Comparison of ENCODE assay signal across 17 cellular contexts in genomic region chr7:87354749-87355148, GRCh38. TPM values are rescaled to one million over a fixed set of nuclear protein-coding genes. Genes with fewer than 3 reads are reported as not detected.
DNase-seq lines count a peak whose midpoint lies in the region; ATAC-seq and TF ChIP-seq lines count a peak whose summit lies in the region.
"Had no signal": no experiment of that assay in that cellular context is flagged by ENCODE, and none has a peak within 500 bp of the region (broad histone marks: within the 10 kb centered on the region; RNA-seq: fewer than 3 reads in every experiment).

No MANE protein-coding gene starts in this region.

- no peaks in the 10 kb centered on the region for H3K4me1 ChIP-seq in breast epithelium
- H3K4me1 ChIP-seq in tibial nerve, result no peaks in the 10 kb centered on the region
- H3K4me1 ChIP-seq: colonic mucosa, heart right ventricle had no signal

- H3K27me3 Mint-ChIP-seq in MCF 10A (ENCODE audit: insufficient read depth, unreplicated experiment), result no peaks in the 10 kb centered on the region

- H3K27me3 ChIP-seq in breast epithelium, result no peaks in the 10 kb centered on the region
- no peaks in the 10 kb centered on the region for H3K27me3 ChIP-seq in tibial nerve
- H3K27me3 ChIP-seq: colonic mucosa, heart right ventricle had no signal

- peaks cover 0 to 20% of the 10 kb centered on the region in 2 donors for H3K9me3 ChIP-seq in breast epithelium
- H3K9me3 ChIP-seq in tibial nerve, result peaks cover 0 to 16% (median 0%) of the 10 kb centered on the region in 4 donors
- H3K9me3 ChIP-seq: colonic mucosa had no signal

- intact Hi-C loops in MCF 10A (cut with micrococcal nuclease), result loop anchor here (5.0 kb wide), 1 partner anchor 37 kb away; no protein-coding TSS in a partner anchor
- intact Hi-C loops in breast epithelium (cut with DNase I; ENCODE audit: low total_unique reads), result no loop called here

- WGBS in tibial nerve, 2 donors, result 89 to 90% methylated on average over 3 of the region's 3 CpGs

- no peaks in the 10 kb centered on the region for H3K9me3 Mint-ChIP-seq in MCF 10A (ENCODE audit: unreplicated experiment)

- TF ChIP-seq CTCF in MCF 10A (IDR thresholded peaks at IDR 0.05; ENCODE audit: unreplicated experiment), result no peak
- TF ChIP-seq CTCF in breast epithelium (IDR thresholded peaks at IDR 0.05), result no peak
- TF ChIP-seq CTCF in tibial nerve (IDR thresholded peaks at IDR 0.05), result no peak
- TF ChIP-seq CTCF in GM10266 (IDR thresholded peaks at IDR 0.05; ENCODE audit: control insufficient read depth, insufficient read depth, low read depth, missing control alignments), result no peak

- POLR2A ChIA-PET in MCF 10A (lab: Yijun Ruan, JAX), result interaction anchor here (0.7 to 3.6 kb wide), 3 partner anchors 9 to 38 kb away, joined by 3 to 31 read pairs (median 3); partner anchors contain the start of gene CROT

- no peak for ATAC-seq in GM21528 (IDR thresholded peaks at IDR 0.05; ENCODE audit: low FRiP score, unreplicated experiment)
- ATAC-seq: heart right ventricle, mucosa of descending colon had no signal

- H3K4me3 ChIP-seq in breast epithelium (no peak overlapping the region), tibial nerve (no peak overlapping the region)
- H3K4me3 ChIP-seq: colonic mucosa, heart right ventricle, mucosa of descending colon had no signal

- BruUV-seq in MCF 10A (replicated peaks; lab: Mats Ljungman, UMichigan), result no TSS peak

- peaks cover 14% of the 10 kb centered on the region for H3K4me1 Mint-ChIP-seq in MCF 10A (ENCODE audit: insufficient read depth, unreplicated experiment)

- H3K36me3 ChIP-seq in breast epithelium (no peaks in the 10 kb centered on the region), tibial nerve (peaks cover 0 to 83% (median 9%) of the 10 kb centered on the region in 3 donors)
- H3K36me3 ChIP-seq: colonic mucosa had no signal

- H3K27ac ChIP-seq in breast epithelium (no peak overlapping the region), tibial nerve (no peak overlapping the region)
- H3K27ac ChIP-seq: colonic mucosa, heart right ventricle, WERI-Rb-1 had no signal

- TF ChIP-seq EP300 in tibial nerve (IDR thresholded peaks at IDR 0.05), result no peak

- DNase-seq in MCF 10A (ENCODE audit: unreplicated experiment), result peak; percentile 45
- DNase-seq in breast epithelium (ENCODE audit: low spot score in 2 of 2), result no peak
- peak; percentile 4 to 17 for DNase-seq in Kasumi-1 (lab: John Stamatoyannopoulos, UW)
- peak; percentile 8 for DNase-seq in astrocyte of the hippocampus (ENCODE audit: low read depth, low spot score)
- no peak for DNase-seq in tibial nerve (ENCODE audit: low spot score in 2 of 2)
- DNase-seq in GM10266 (ENCODE audit: extremely low spot score), result no peak
- DNase-seq in kidney glomerular epithelial cell (lab: John Stamatoyannopoulos, UW), result no peak
- DNase-seq: amygdala; C1 segment of cervical spinal cord; colonic mucosa; DMS79 treated with DMSO at 0.1 percent for 48 hours; heart right ventricle; mucosa of descending colon; NCI-H2107; stimulated activated naive CD4-positive, alpha-beta T cell; WERI-Rb-1 had no signal

- H3K27ac Mint-ChIP-seq in MCF 10A (ENCODE audit: low read depth, unreplicated experiment), result no peak overlapping the region

- H3K4me3 Mint-ChIP-seq in MCF 10A (ENCODE audit: unreplicated experiment), result no peak overlapping the region

- peaks cover 69% of the 10 kb centered on the region for H3K36me3 Mint-ChIP-seq in MCF 10A (ENCODE audit: insufficient read depth, unreplicated experiment)

- CTCF ChIA-PET in MCF 10A (lab: Yijun Ruan, JAX), result interaction anchor here (0.6 to 1.2 kb wide), 4 partner anchors 23 to 61 kb away, joined by 3 to 4 read pairs (median 4); no protein-coding TSS in a partner anchor

- TF ChIP-seq POLR2A in breast epithelium (IDR thresholded peaks at IDR 0.05) (no peak), tibial nerve (IDR thresholded peaks at IDR 0.05) (no peak)

RNA-seq across cellular contexts. Expression of gene CROT, which starts 9.3 kb away (rescaled TPM):
- total RNA-seq in MCF 10A (2022), result 5.7 and 6.5 TPM in 2 replicates
- total RNA-seq in breast epithelium, result 10 to 100 TPM; 11.7 to 34.4 (median 28.8) TPM
- total RNA-seq in tibial nerve, result 10 to 100 TPM; 10.9 to 13.1 (median 11.9) TPM

Comparison
In these comparisons a context has a peak if more than half of its experiments do, and no peak if none do; other contexts are left out.
1. DNase-seq: peak in MCF 10A (single experiment), Kasumi-1 (2 of 2) and astrocyte of the hippocampus (single experiment); none in breast epithelium (0 of 2), tibial nerve (0 of 2), GM10266 (single experiment) and kidney glomerular epithelial cell (single experiment).